ENCODE assay signal across 7 cellular contexts in genomic region chr10:28668363-28669226, GRCh38. TPM values are rescaled to one million over a fixed set of nuclear protein-coding genes. Genes with fewer than 3 reads are reported as not detected.
DNase-seq lines count a peak whose midpoint lies in the region; ATAC-seq and TF ChIP-seq lines count a peak whose summit lies in the region.

No MANE protein-coding gene starts in this region.

- DNase-seq in HFFc6 (no peak), SJSA1 (ENCODE audit: low read depth in 1 of 2, low spot score in 2 of 2) (peak; percentile 60 to 77), astrocyte of the hippocampus (ENCODE audit: low read depth, low spot score) (peak; percentile 87)
- peak; percentile 31 for DNase-seq in stimulated activated CD4-positive, alpha-beta T cell treated with anti-CD3 and anti-CD28 coated beads, Interleukin-12 subunit alpha, Interleukin-12 subunit beta, amount 100 ng/mL, for 4 hours

- no peak overlapping the region for H3K27ac Mint-ChIP-seq in HFFc6

- H3K27me3 ChIP-seq in SJSA1 (replicated peaks) = no peaks in the 10 kb centered on the region

- H3K4me3 Mint-ChIP-seq in HFFc6 = peak overlapping the region; percentile 69

- H3K36me3 Mint-ChIP-seq in HFFc6 (ENCODE audit: low read depth) = no peaks in the 10 kb centered on the region; the same call in 1 of the 2 replicates

- ATAC-seq in HG02870 (IDR thresholded peaks at IDR 0.05; ENCODE audit: unreplicated experiment) (no peak), GM21723 (IDR thresholded peaks at IDR 0.05; ENCODE audit: unreplicated experiment) (no peak)

- H3K9me3 Mint-ChIP-seq in HFFc6 = no peaks in the 10 kb centered on the region

- H3K4me1 ChIP-seq in SJSA1 (replicated peaks) = peaks cover 10% of the 10 kb centered on the region

- peaks cover 46% of the 10 kb centered on the region for H3K27me3 Mint-ChIP-seq in HFFc6 (ENCODE audit: insufficient read depth)

- no peaks in the 10 kb centered on the region for H3K36me3 ChIP-seq in SJSA1

- H3K9me3 ChIP-seq in SJSA1 (replicated peaks) = no peaks in the 10 kb centered on the region
- H3K9me3 ChIP-seq in iPS-18c (ENCODE audit: control insufficient read depth, insufficient read depth, low read length) = no peaks in the 10 kb centered on the region

- peak overlapping the region; percentile 2; the same call in 1 of the 2 replicates for H3K27ac ChIP-seq in SJSA1

- H3K4me1 Mint-ChIP-seq in HFFc6 (ENCODE audit: low read depth) = peaks cover 24% of the 10 kb centered on the region

- TF ChIP-seq CTCF in HFFc6 (IDR thresholded peaks at IDR 0.05) = no peak

- peak overlapping the region; percentile 43 for H3K4me3 ChIP-seq in SJSA1
- peak overlapping the region; percentile 62 for H3K4me3 ChIP-seq in iPS-18c (ENCODE audit: insufficient read depth, low read depth, low read length)

RNA-seq across cellular contexts. Expression of gene BAMBI, which starts 8.7 kb away (rescaled TPM):
- 1 to 10 TPM; 1.6 to 2.3 (median 2.2) TPM for total RNA-seq in HFFc6 (2021; fragmentation: NEBNext Ultra II Directional; extraction: Animal tissue kit (Norgen Biotek cat#: 25700))
- 61.0 and 76.9 TPM in 2 replicates for total RNA-seq in SJSA1 (2014; rRNA removed; shearing (Covaris generic))

Comparison
In these comparisons a context has a peak if more than half of its experiments do, and no peak if none do; other contexts are left out.
1. RNA of gene BAMBI, which starts 8.7 kb away (total RNA-seq): 61.0 to 76.9 TPM in SJSA1; 1.6 to 2.3 TPM in HFFc6; every median in the first group is over 10 times any median in the second.